ENCODE assay signal across 12 cellular contexts in genomic region chr1:180358649-180359048, GRCh38.
DNase-seq lines count a peak whose midpoint lies in the region; ATAC-seq and TF ChIP-seq lines count a peak whose summit lies in the region.
"Had no signal": no experiment of that assay in that cellular context is flagged by ENCODE, and none has a peak within 500 bp of the region (broad histone marks: within the 10 kb centered on the region; RNA-seq: fewer than 3 reads in every experiment).

No MANE protein-coding gene starts in this region.

- no peaks in the 10 kb centered on the region for H3K36me3 ChIP-seq in MG63
- H3K36me3 ChIP-seq in Peyer's patch, result no peaks in the 10 kb centered on the region

- H3K9me3 ChIP-seq in MG63 (no peaks in the 10 kb centered on the region), Peyer's patch (no peaks in the 10 kb centered on the region)

- DNase-seq in MG63 (peak; percentile 7), SHP77 treated with DMSO at 0.1 percent for 48 hours (lab: John Stamatoyannopoulos, UW) (peak; percentile 14), fibroblast of the aortic adventitia (ENCODE audit: low read depth) (peak; percentile 35), putamen (ENCODE audit: low spot score) (peak; percentile 5), Peyer's patch (no peak)
- DNase-seq: DND-41; stimulated activated naive B cell treated with anti-CD40 and anti-IgM and Interleukin-4, amounts not matched to agents 10 μg/mL and 1 μg/mL and 100 μg/mL, for 72 hours had no signal

- H3K4me1 ChIP-seq in Peyer's patch, result no peaks in the 10 kb centered on the region

- no peak for TF ChIP-seq POLR2A in Peyer's patch (IDR thresholded peaks at IDR 0.05)

- TF ChIP-seq CTCF in fibroblast of the aortic adventitia (IDR thresholded peaks at IDR 0.05; ENCODE audit: insufficient read depth, low read length) (no peak), Peyer's patch (IDR thresholded peaks at IDR 0.05) (no peak)

- H3K27ac ChIP-seq in Peyer's patch, result no peak overlapping the region
- H3K27ac ChIP-seq: epithelial cell of prostate, HL-60 had no signal

- H3K27me3 ChIP-seq in MG63 (no peaks in the 10 kb centered on the region), Peyer's patch (no peaks in the 10 kb centered on the region)

- H3K4me3 ChIP-seq in MG63 (no peak overlapping the region), fibroblast of the aortic adventitia (ENCODE audit: low read depth, low read length) (no peak overlapping the region), Peyer's patch (no peak overlapping the region)

- ATAC-seq in GM21786 (IDR thresholded peaks at IDR 0.05; ENCODE audit: unreplicated experiment), result no peak
- ATAC-seq in HG03342 (IDR thresholded peaks at IDR 0.05; ENCODE audit: unreplicated experiment), result no peak
- ATAC-seq in HG02571 (IDR thresholded peaks at IDR 0.05; ENCODE audit: unreplicated experiment), result no peak
- ATAC-seq: stimulated activated naive B cell treated with anti-CD40 and anti-IgM and Interleukin-4, amounts not matched to agents 10 μg/mL and 1 μg/mL and 100 μg/mL, for 72 hours had no signal

Comparison
In these comparisons a context has a peak if more than half of its experiments do, and no peak if none do; other contexts are left out.
1. DNase-seq: peak in MG63 (single experiment), SHP77 treated with DMSO at 0.1 percent for 48 hours (single experiment), fibroblast of the aortic adventitia (single experiment) and putamen (single experiment); none in Peyer's patch (0 of 3).